7 cellular contexts compared by ENCODE assay signal in genomic region chr15:41490355-41490754, GRCh38. TPM values are rescaled to one million over a fixed set of nuclear protein-coding genes. Genes with fewer than 3 reads are reported as not detected.
A peak's percentile ranks its signal among the peaks of the same experiment; 100 is the strongest.
DNase-seq lines count a peak whose midpoint lies in the region; ATAC-seq and TF ChIP-seq lines count a peak whose summit lies in the region.

No MANE protein-coding gene starts in this region.

- H4K8ac ChIP-seq in IMR-90 (ENCODE audit: low read depth in 2 of 2, low read length in 2 of 2), result peak overlapping the region in 1 of 2 experiments; percentile 83; a peak in 3 of 4 replicates

- WGBS in IMR-90 (ENCODE audit: extremely low coverage in 2 of 2, insufficient read length in 1 of 2), 2 experiments, result no CpG with 5 or more reads among the region's 4 CpGs
- 57% methylated on average over 4 of the region's 4 CpGs for WGBS in suprapubic skin

- dilution Hi-C loops in IMR-90 (cut with HindIII; ENCODE audit: low sequenced_read_pairs, unreplicated experiment), result no loop called here

- 0 out of 2 replicates have a peak overlapping the region, but pooled peaks have one; percentile 62 for H4K5ac ChIP-seq in IMR-90 (ENCODE audit: low read depth, low read length)

- H3K4me3 ChIP-seq in IMR-90 (ENCODE audit: insufficient read depth, low read depth, low read length), result no peak overlapping the region
- H3K4me3 ChIP-seq in suprapubic skin, result no peak overlapping the region

- H3K36me3 ChIP-seq in IMR-90 (ENCODE audit: control insufficient read depth, insufficient read depth, low read length), result no peaks in the 10 kb centered on the region
- H3K36me3 ChIP-seq in suprapubic skin, result no peaks in the 10 kb centered on the region

- ATAC-seq in IMR-90 (ENCODE audit: low read depth), result peak; percentile 63
- ATAC-seq in GM21447 (IDR thresholded peaks at IDR 0.05; ENCODE audit: unreplicated experiment), result no peak

- no TSS peak for BruUV-seq in IMR-90 (replicated peaks; lab: Mats Ljungman, UMichigan)

- CTCF ChIA-PET in IMR-90 (lab: Yijun Ruan, JAX), result interaction anchor here (1.0 kb wide), 1 partner anchor 24 kb away, joined by 3 read pairs; no protein-coding TSS in a partner anchor

- H3K9me1 ChIP-seq in IMR-90 (ENCODE audit: insufficient read depth, low read length), result peaks cover 38% of the 10 kb centered on the region

- DNase-seq in GM04504 (ENCODE audit: low read depth) (peak; percentile 89), IMR-90 (peak; percentile 99), pulmonary artery endothelial cell (ENCODE audit: low read depth, low spot score) (peak; percentile 82), mucosa of gallbladder (ENCODE audit: low spot score) (no peak), suprapubic skin (ENCODE audit: low spot score in 2 of 2) (no peak)

- no peak for TF ChIP-seq RAD21 in IMR-90 (IDR thresholded peaks at IDR 0.05; ENCODE audit: low read length)

- peaks cover 4% of the 10 kb centered on the region for H3K27me3 Mint-ChIP-seq in activated naive CD8-positive, alpha-beta T cell

- H3K14ac ChIP-seq in IMR-90 (replicated peaks; ENCODE audit: low read depth, low read length), result peak overlapping the region; percentile 71; the same call in 1 of the 2 replicates

- peaks cover 19% of the 10 kb centered on the region for H3K4me1 ChIP-seq in IMR-90 (ENCODE audit: control insufficient read depth, insufficient read depth, low read length)
- H3K4me1 ChIP-seq in suprapubic skin, result peaks cover 29% of the 10 kb centered on the region

- H3K4ac ChIP-seq in IMR-90 (ENCODE audit: low read depth, low read length), result peak overlapping the region; percentile 80

- H3K27me3 ChIP-seq in IMR-90 (ENCODE audit: control insufficient read depth, insufficient read depth, low read length) (peaks cover 9% of the 10 kb centered on the region), suprapubic skin (peaks cover 27% of the 10 kb centered on the region)

- H3K56ac ChIP-seq in IMR-90 (ENCODE audit: extremely low read depth, insufficient read depth, low read length), result no peak overlapping the region

- H3K4me1 Mint-ChIP-seq in activated naive CD8-positive, alpha-beta T cell (ENCODE audit: low read depth), result peaks cover 29% of the 10 kb centered on the region

- no peak for TF ChIP-seq EP300 in suprapubic skin (IDR thresholded peaks at IDR 0.05)

- peak overlapping the region; percentile 34; the same call in 1 of the 2 replicates for H4K91ac ChIP-seq in IMR-90 (ENCODE audit: insufficient read depth, low read depth, low read length)

- H3K4me3 Mint-ChIP-seq in activated naive CD8-positive, alpha-beta T cell, result peak overlapping the region; percentile 18

- H2AK9ac ChIP-seq in IMR-90 (replicated peaks; ENCODE audit: low read depth, low read length, poor library complexity), result no peak overlapping the region

- H3K27ac Mint-ChIP-seq in activated naive CD8-positive, alpha-beta T cell, result no peak overlapping the region

- H2BK15ac ChIP-seq in IMR-90 (ENCODE audit: low read depth, low read length), result peak overlapping the region; percentile 58; the same call in 1 of the 3 replicates

- intact Hi-C loops in IMR-90 (cut with micrococcal nuclease), result no loop called here

- TF ChIP-seq POLR2A in IMR-90 (IDR thresholded peaks at IDR 0.05; ENCODE audit: low read depth, low read length) (no peak), suprapubic skin (IDR thresholded peaks at IDR 0.05) (no peak)

- TF ChIP-seq CTCF in IMR-90 (conservative IDR thresholded peaks at IDR 0.05; ENCODE audit: low read depth, low read length) (no peak), suprapubic skin (IDR thresholded peaks at IDR 0.05) (no peak)

- H2AFZ ChIP-seq in IMR-90 (replicated peaks; ENCODE audit: low read length, poor library complexity), result peak overlapping the region; percentile 64

- H2AK5ac ChIP-seq in IMR-90 (ENCODE audit: low read depth, low read length), result peak overlapping the region; percentile 98

- peak overlapping the region; percentile 71 for H3K4me2 ChIP-seq in IMR-90 (ENCODE audit: low read depth, low read length)

- in situ Hi-C loops in IMR-90 (cut with MboI; ENCODE audit: low sequenced_read_pairs), result no loop called here

- H3K36me3 Mint-ChIP-seq in activated naive CD8-positive, alpha-beta T cell, result peaks cover 2% of the 10 kb centered on the region

- no peaks in the 10 kb centered on the region for H3K9me3 Mint-ChIP-seq in activated naive CD8-positive, alpha-beta T cell (ENCODE audit: low read depth)

- peak overlapping the region; percentile 83 for H2BK5ac ChIP-seq in IMR-90 (ENCODE audit: low read depth, low read length, poor library complexity, severe bottlenecking)

- peak overlapping the region; percentile 91 for H2BK120ac ChIP-seq in IMR-90 (ENCODE audit: low read depth, low read length)

- peak overlapping the region; percentile 64; the same call in 1 of the 2 replicates for H3K18ac ChIP-seq in IMR-90 (ENCODE audit: low read depth, low read length)

- peaks cover 0 to 15% of the 10 kb centered on the region in 2 experiments; a peak in 2 of 4 replicates for H3K79me1 ChIP-seq in IMR-90 (ENCODE audit: low read depth in 1 of 2, low read length in 2 of 2)

- peak overlapping the region; percentile 95 for H2BK20ac ChIP-seq in IMR-90 (ENCODE audit: low read depth, low read length)

- no peaks in the 10 kb centered on the region for H4K20me1 ChIP-seq in IMR-90 (ENCODE audit: insufficient read depth, low read length)

- H3K27ac ChIP-seq in IMR-90 (ENCODE audit: insufficient read depth, low read length), result peak overlapping the region; percentile 64
- H3K27ac ChIP-seq in suprapubic skin, result no peak overlapping the region

- POLR2A ChIA-PET in IMR-90 (lab: Charles Lee; ENCODE audit: unreplicated experiment), result no interaction called here

- H3K23ac ChIP-seq in IMR-90 (ENCODE audit: low read depth, low read length), result no peak overlapping the region

- H3K9ac ChIP-seq in IMR-90 (ENCODE audit: low read depth, low read length), result no peak overlapping the region

- H3K9me3 ChIP-seq in IMR-90 (ENCODE audit: control insufficient read depth, insufficient read depth, low read length) (no peaks in the 10 kb centered on the region), suprapubic skin (no peaks in the 10 kb centered on the region)

TF ChIP-seq in IMR-90, 13 proteins besides CTCF, POLR2A, EP300 and RAD21:
- peak; percentile 95 for TF ChIP-seq FOS (IDR thresholded peaks at IDR 0.05; ENCODE audit: low read depth, low read length)
- no peak for TF ChIP-seq CHD1 (IDR thresholded peaks at IDR 0.05; ENCODE audit: low read depth, low read length)
- no peak for TF ChIP-seq SMC3 (IDR thresholded peaks at IDR 0.05; ENCODE audit: low read depth, low read length)
- TF ChIP-seq MAZ (IDR thresholded peaks at IDR 0.05; ENCODE audit: borderline replicate concordance, low read depth, low read length), result peak; percentile 38; the same call in 1 of the 2 replicates
- TF ChIP-seq CEBPB (IDR thresholded peaks at IDR 0.05; ENCODE audit: low read depth, low read length), result 0 out of 2 replicates have a peak, but pooled peaks have one; percentile 12
- TF ChIP-seq RFX5 (IDR thresholded peaks at IDR 0.05; ENCODE audit: low read depth, low read length), result no peak
- peak; percentile 86 for TF ChIP-seq RCOR1 (IDR thresholded peaks at IDR 0.05; ENCODE audit: insufficient replicate concordance, low read length)
- 0 out of 2 replicates have a peak, but pooled peaks have one; percentile 10 for TF ChIP-seq NFE2L2 (IDR thresholded peaks at IDR 0.05; ENCODE audit: low read depth, low read length)
- TF ChIP-seq, protein P1, sequence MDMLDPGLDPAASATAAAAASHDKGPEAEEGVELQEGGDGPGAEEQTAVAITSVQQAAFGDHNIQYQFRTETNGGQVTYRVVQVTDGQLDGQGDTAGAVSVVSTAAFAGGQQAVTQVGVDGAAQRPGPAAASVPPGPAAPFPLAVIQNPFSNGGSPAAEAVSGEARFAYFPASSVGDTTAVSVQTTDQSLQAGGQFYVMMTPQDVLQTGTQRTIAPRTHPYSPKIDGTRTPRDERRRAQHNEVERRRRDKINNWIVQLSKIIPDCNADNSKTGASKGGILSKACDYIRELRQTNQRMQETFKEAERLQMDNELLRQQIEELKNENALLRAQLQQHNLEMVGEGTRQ (IDR thresholded peaks at IDR 0.05; ENCODE audit: low read depth, low read length), result no peak
- TF ChIP-seq BHLHE40 (IDR thresholded peaks at IDR 0.05; ENCODE audit: low read depth, low read length), result peak; percentile 42; the same call in 1 of the 2 replicates
- no peak for TF ChIP-seq MAFK (IDR thresholded peaks at IDR 0.05; ENCODE audit: low read depth, low read length)

RNA-seq across cellular contexts. Expression of gene ITPKA, which starts 3.3 kb away (rescaled TPM):
- 1.1 and 1.4 TPM in 2 replicates for total RNA-seq in IMR-90 (2012; rRNA removed)
- 1.8 and 2.2 TPM in 2 replicates for polyA plus RNA-seq in IMR-90 (2012; rRNA removed)
- polyA plus RNA-seq in IMR-90 (2012; cell fraction: cytosol; rRNA removed), result 3.0 and 3.1 TPM in 2 replicates
- 3.0 and 7.3 TPM in 2 replicates for polyA plus RNA-seq in IMR-90 (2012; cell fraction: nucleus; rRNA removed; ENCODE audit: low replicate concordance)
- 0.46 and 2.8 TPM in 2 replicates for total RNA-seq in pulmonary artery endothelial cell
- 3.2 TPM for total RNA-seq in mucosa of gallbladder
- total RNA-seq in suprapubic skin, result 1 to 10 TPM in 1 of 4 donors, under 1 TPM in 1, not detected in 2; 0.30 to 1.5 TPM

RNA-seq across cellular contexts. Expression of gene LTK, which starts 23.3 kb away (rescaled TPM):
- total RNA-seq in IMR-90 (2012; rRNA removed), result 0.18 and 0.28 TPM in 2 replicates
- polyA plus RNA-seq in IMR-90 (2012; rRNA removed), result 0.62 and 0.77 TPM in 2 replicates
- polyA plus RNA-seq in IMR-90 (2012; cell fraction: cytosol; rRNA removed), result 0.30 and 0.37 TPM in 2 replicates
- 3.0 and 6.3 TPM in 2 replicates for polyA plus RNA-seq in IMR-90 (2012; cell fraction: nucleus; rRNA removed; ENCODE audit: low replicate concordance)
- total RNA-seq in pulmonary artery endothelial cell, result 0.07 and 0.18 TPM in 2 replicates
- 2.5 TPM for total RNA-seq in mucosa of gallbladder
- total RNA-seq in suprapubic skin, result 1 to 10 TPM in 1 of 4 donors, under 1 TPM in 3; 0.57 to 2.8 (median 0.66) TPM

RNA-seq across cellular contexts. Expression of gene RPAP1, which starts 53.7 kb away (rescaled TPM):
- total RNA-seq in IMR-90 (2012; rRNA removed) (9.1 and 9.4 TPM in 2 replicates), pulmonary artery endothelial cell (13.7 and 31.6 TPM in 2 replicates), mucosa of gallbladder (38.7 TPM), suprapubic skin (10 to 100 TPM; 21.6 to 50.2 (median 44.3) TPM)
- 18.1 and 22.7 TPM in 2 replicates for polyA plus RNA-seq in IMR-90 (2012; rRNA removed)
- 13.5 and 18.3 TPM in 2 replicates for polyA plus RNA-seq in IMR-90 (2012; cell fraction: cytosol; rRNA removed)
- 32.5 and 57.8 TPM in 2 replicates for polyA plus RNA-seq in IMR-90 (2012; cell fraction: nucleus; rRNA removed; ENCODE audit: low replicate concordance)

Comparison
In these comparisons a context has a peak if more than half of its experiments do, and no peak if none do; other contexts are left out.
1. DNase-seq: peak in GM04504 (single experiment), IMR-90 (single experiment) and pulmonary artery endothelial cell (single experiment); none in mucosa of gallbladder (single experiment) and suprapubic skin (0 of 2).